ENCODE assay signal across 8 cellular contexts in genomic region chr1:6234502-6235295, GRCh38. TPM values are rescaled to one million over a fixed set of nuclear protein-coding genes. Genes with fewer than 3 reads are reported as not detected.
DNase-seq lines count a peak whose midpoint lies in the region; ATAC-seq lines count a peak whose summit lies in the region.

No MANE protein-coding gene starts in this region.

- peak overlapping the region; percentile 85 for H3K4me3 Mint-ChIP-seq in central memory CD8-positive, alpha-beta T cell

- peaks cover 11% of the 10 kb centered on the region for H3K27me3 Mint-ChIP-seq in central memory CD8-positive, alpha-beta T cell

- H3K27ac Mint-ChIP-seq in central memory CD8-positive, alpha-beta T cell (ENCODE audit: low read depth), result peak overlapping the region; percentile 44

- peaks cover 43% of the 10 kb centered on the region for H3K36me3 Mint-ChIP-seq in central memory CD8-positive, alpha-beta T cell (ENCODE audit: insufficient read depth)

- H3K9me3 Mint-ChIP-seq in central memory CD8-positive, alpha-beta T cell, result no peaks in the 10 kb centered on the region

- H3K4me1 Mint-ChIP-seq in central memory CD8-positive, alpha-beta T cell, result peaks cover 20% of the 10 kb centered on the region

- no peak for ATAC-seq in central memory CD8-positive, alpha-beta T cell (replicated peaks; ENCODE audit: extremely low read depth, poor library complexity, severe bottlenecking)
- no peak for ATAC-seq in HG03045 (IDR thresholded peaks at IDR 0.05; ENCODE audit: unreplicated experiment)

- peak; percentile 74 for DNase-seq in COLO668 (lab: John Stamatoyannopoulos, UW; ENCODE audit: unreplicated experiment)
- peak; percentile 39 for DNase-seq in M059J (ENCODE audit: low read depth)
- no peak for DNase-seq in central memory CD8-positive, alpha-beta T cell (ENCODE audit: low spot score in 2 of 2)
- peak; percentile 93 for DNase-seq in myocyte (ENCODE audit: low read depth)
- no peak for DNase-seq in ecto neural progenitor cell (ENCODE audit: low spot score)
- DNase-seq in NCI-H187 treated with DMSO at 0.1 percent for 48 hours (lab: John Stamatoyannopoulos, UW), result no peak
- no peak for DNase-seq in NCI-H748 treated with DMSO at 0.1 percent for 48 hours (lab: John Stamatoyannopoulos, UW)

RNA-seq across cellular contexts. Expression of gene ICMT, which starts 1.1 kb away (rescaled TPM):
- 99.6 and 153 TPM in 2 replicates for total RNA-seq in M059J (2014; rRNA removed; shearing (Covaris generic))
- total RNA-seq in myocyte, result 180 and 182 TPM in 2 replicates
- 68.8 TPM for polyA plus RNA-seq in myocyte (2012)

RNA-seq across cellular contexts. Expression of gene HES3, which starts 9.3 kb away (rescaled TPM):
- not detected in 2 replicates for total RNA-seq in M059J (2014; rRNA removed; shearing (Covaris generic))
- total RNA-seq in myocyte, result not detected in 2 replicates
- not detected for polyA plus RNA-seq in myocyte (2012)

RNA-seq across cellular contexts. Expression of gene GPR153, which starts 26.2 kb away (rescaled TPM):
- total RNA-seq in M059J (2014; rRNA removed; shearing (Covaris generic)), result 3.5 and 9.1 TPM in 2 replicates
- 192 and 339 TPM in 2 replicates for total RNA-seq in myocyte
- polyA plus RNA-seq in myocyte (2012), result 66.5 TPM

RNA-seq across cellular contexts. Expression of gene RNF207, which starts 28.8 kb away (rescaled TPM):
- total RNA-seq in M059J (2014; rRNA removed; shearing (Covaris generic)), result 0.91 and 3.9 TPM in 2 replicates
- total RNA-seq in myocyte, result 0.36 and 0.86 TPM in 2 replicates
- polyA plus RNA-seq in myocyte (2012), result 0.54 TPM

RNA-seq across cellular contexts. Expression of gene RPL22, which starts 35.3 kb away (rescaled TPM):
- total RNA-seq in M059J (2014; rRNA removed; shearing (Covaris generic)), result 135 and 162 TPM in 2 replicates
- total RNA-seq in myocyte, result 148 and 160 TPM in 2 replicates
- polyA plus RNA-seq in myocyte (2012), result 504 TPM

Comparison
In these comparisons a context has a peak if more than half of its experiments do, and no peak if none do; other contexts are left out.
1. DNase-seq: peak in COLO668 (single experiment), M059J (single experiment) and myocyte (single experiment); none in central memory CD8-positive, alpha-beta T cell (0 of 2), ecto neural progenitor cell (single experiment), NCI-H187 treated with DMSO at 0.1 percent for 48 hours (single experiment) and NCI-H748 treated with DMSO at 0.1 percent for 48 hours (single experiment).
2. RNA of gene GPR153, which starts 26.2 kb away (total RNA-seq): 192 to 339 TPM in myocyte; 3.5 to 9.1 TPM in M059J; every median in the first group is over 10 times any median in the second.